ENCODE assay signal across 23 cellular contexts in genomic region chr16:74305978-74306784, GRCh38. TPM values are rescaled to one million over a fixed set of nuclear protein-coding genes. Genes with fewer than 3 reads are reported as not detected.
DNase-seq lines count a peak whose midpoint lies in the region; ATAC-seq, FAIRE-seq and TF ChIP-seq lines count a peak whose summit lies in the region.
"Had no signal": no experiment of that assay in that cellular context is flagged by ENCODE, and none has a peak within 500 bp of the region (broad histone marks: within the 10 kb centered on the region; RNA-seq: fewer than 3 reads in every experiment).

No MANE protein-coding gene starts in this region.

- CTCF ChIA-PET in A549 (lab: Yijun Ruan, JAX), result interaction anchor here (1.4 to 9.1 kb wide), 5 partner anchors 7 to 557 kb away, joined by 3 to 55 read pairs (median 6); partner anchors contain the start of gene PSMD7
- CTCF ChIA-PET in CD4-positive, alpha-beta T cell (lab: Charles Lee), result no interaction called here

- H3K27me3 Mint-ChIP-seq in CD4-positive, alpha-beta T cell, result no peaks in the 10 kb centered on the region
- no peaks in the 10 kb centered on the region for H3K27me3 Mint-ChIP-seq in activated T-helper 17 cell treated with anti-CD3 and anti-CD28 coated beads, Interleukin-2, amount 50 U/mL, for 72 hours
- no peaks in the 10 kb centered on the region for H3K27me3 Mint-ChIP-seq in memory B cell
- H3K27me3 Mint-ChIP-seq: activated CD4-positive, alpha-beta T cell treated with anti-CD3 and anti-CD28 coated beads, Interleukin-2, amount 10 ng/mL, durations not matched to agents 7 days and 5 days; stimulated activated naive B cell treated with anti-CD40 and anti-IgM and Interleukin-4, amounts not matched to agents 10 μg/mL and 1 μg/mL and 100 μg/mL, for 72 hours had no signal

- no peaks in the 10 kb centered on the region for H3K27me3 ChIP-seq in CD4-positive, alpha-beta T cell (ENCODE audit: control insufficient read depth, insufficient read depth, low read length)
- H3K27me3 ChIP-seq: left lung had no signal

- H3K4me2 ChIP-seq in A549, result no peak overlapping the region

- ATAC-seq in A549, result no peak
- ATAC-seq in CD4-positive, alpha-beta T cell (ENCODE audit: poor library complexity), result no peak
- peak; percentile 49 for ATAC-seq in activated T-helper 17 cell treated with anti-CD3 and anti-CD28 coated beads, Interleukin-2, amount 50 U/mL, for 72 hours (replicated peaks)
- no peak for ATAC-seq in memory B cell (ENCODE audit: low read depth)
- no peak for ATAC-seq in HG03280 (IDR thresholded peaks at IDR 0.05; ENCODE audit: unreplicated experiment)
- ATAC-seq: left lung had no signal

- H3K4me1 Mint-ChIP-seq in CD4-positive, alpha-beta T cell (ENCODE audit: low read depth), result peaks cover 2% of the 10 kb centered on the region
- H3K4me1 Mint-ChIP-seq in activated T-helper 17 cell treated with anti-CD3 and anti-CD28 coated beads, Interleukin-2, amount 50 U/mL, for 72 hours, result peaks cover 1% of the 10 kb centered on the region
- no peaks in the 10 kb centered on the region for H3K4me1 Mint-ChIP-seq in memory B cell
- H3K4me1 Mint-ChIP-seq: activated CD4-positive, alpha-beta T cell treated with anti-CD3 and anti-CD28 coated beads, Interleukin-2, amount 10 ng/mL, durations not matched to agents 7 days and 5 days had no signal

- peak overlapping the region; percentile 28 for H3K27ac Mint-ChIP-seq in CD4-positive, alpha-beta T cell
- no peak overlapping the region for H3K27ac Mint-ChIP-seq in activated T-helper 17 cell treated with anti-CD3 and anti-CD28 coated beads, Interleukin-2, amount 50 U/mL, for 72 hours
- H3K27ac Mint-ChIP-seq in memory B cell, result peak overlapping the region; percentile 60
- H3K27ac Mint-ChIP-seq: activated CD4-positive, alpha-beta T cell treated with anti-CD3 and anti-CD28 coated beads, Interleukin-2, amount 10 ng/mL, durations not matched to agents 7 days and 5 days; stimulated activated naive B cell treated with anti-CD40 and anti-IgM and Interleukin-4, amounts not matched to agents 10 μg/mL and 1 μg/mL and 100 μg/mL, for 72 hours; T-helper 1 cell treated with Interleukin-12 subunit alpha and Interleukin-12 subunit beta and Interleukin-4 antibody, amounts not matched to agents 30 μg/mL and 1 μg/mL, for 36 hours had no signal

- H3K9me3 ChIP-seq in A549, result no peaks in the 10 kb centered on the region
- H3K9me3 ChIP-seq in CD4-positive, alpha-beta T cell (ENCODE audit: control insufficient read depth, low read length), result no peaks in the 10 kb centered on the region
- H3K9me3 ChIP-seq: HAP-1, left lung had no signal

- no peaks in the 10 kb centered on the region for H3K4me1 ChIP-seq in A549
- H3K4me1 ChIP-seq: HAP-1, left lung had no signal

- no peaks in the 10 kb centered on the region for H3K9me3 Mint-ChIP-seq in CD4-positive, alpha-beta T cell
- H3K9me3 Mint-ChIP-seq in activated T-helper 17 cell treated with anti-CD3 and anti-CD28 coated beads, Interleukin-2, amount 50 U/mL, for 72 hours, result no peaks in the 10 kb centered on the region
- no peaks in the 10 kb centered on the region for H3K9me3 Mint-ChIP-seq in memory B cell
- H3K9me3 Mint-ChIP-seq: activated CD4-positive, alpha-beta T cell treated with anti-CD3 and anti-CD28 coated beads, Interleukin-2, amount 10 ng/mL, durations not matched to agents 7 days and 5 days; stimulated activated naive B cell treated with anti-CD40 and anti-IgM and Interleukin-4, amounts not matched to agents 10 μg/mL and 1 μg/mL and 100 μg/mL, for 72 hours; T-helper 1 cell treated with Interleukin-12 subunit alpha and Interleukin-12 subunit beta and Interleukin-4 antibody, amounts not matched to agents 30 μg/mL and 1 μg/mL, for 36 hours had no signal

- 73% methylated on average over 7 of the region's 8 CpGs for WGBS in A549 (ENCODE audit: missing lambda C conversion rate)

- H3K4me3 Mint-ChIP-seq in CD4-positive, alpha-beta T cell, result no peak overlapping the region
- H3K4me3 Mint-ChIP-seq in activated T-helper 17 cell treated with anti-CD3 and anti-CD28 coated beads, Interleukin-2, amount 50 U/mL, for 72 hours, result no peak overlapping the region
- no peak overlapping the region for H3K4me3 Mint-ChIP-seq in memory B cell
- H3K4me3 Mint-ChIP-seq: activated CD4-positive, alpha-beta T cell treated with anti-CD3 and anti-CD28 coated beads, Interleukin-2, amount 10 ng/mL, durations not matched to agents 7 days and 5 days; stimulated activated naive B cell treated with anti-CD40 and anti-IgM and Interleukin-4, amounts not matched to agents 10 μg/mL and 1 μg/mL and 100 μg/mL, for 72 hours; T-helper 1 cell treated with Interleukin-12 subunit alpha and Interleukin-12 subunit beta and Interleukin-4 antibody, amounts not matched to agents 30 μg/mL and 1 μg/mL, for 36 hours had no signal

- no peak for TF ChIP-seq EP300 in A549 (IDR thresholded peaks at IDR 0.05)

- no peak for TF ChIP-seq RAD21 in A549 (conservative IDR thresholded peaks at IDR 0.05 in 1 of 2, IDR thresholded peaks at IDR 0.05 in 1 of 2)

- peaks cover 76% of the 10 kb centered on the region for H3K36me3 Mint-ChIP-seq in CD4-positive, alpha-beta T cell (ENCODE audit: low read depth)
- H3K36me3 Mint-ChIP-seq in activated T-helper 17 cell treated with anti-CD3 and anti-CD28 coated beads, Interleukin-2, amount 50 U/mL, for 72 hours (ENCODE audit: low read depth), result peaks cover 68% of the 10 kb centered on the region
- H3K36me3 Mint-ChIP-seq in memory B cell, result peaks cover 13% of the 10 kb centered on the region

- POLR2A ChIA-PET in A549 (lab: Yijun Ruan, JAX), result interaction anchor here (2.2 kb wide), 1 partner anchor 9 kb away, joined by 9 read pairs; the partner anchor contains the start of gene PSMD7
- POLR2A ChIA-PET in CD4-positive, alpha-beta T cell (lab: Charles Lee), result interaction anchor here (1.0 kb wide), 1 partner anchor 9 kb away, joined by 4 read pairs; no protein-coding TSS in a partner anchor

- no peak for TF ChIP-seq CTCF in A549 (IDR thresholded peaks at IDR 0.05)
- TF ChIP-seq CTCF in CD4-positive, alpha-beta T cell (IDR thresholded peaks at IDR 0.05), result no peak

- intact Hi-C loops in CD4-positive, alpha-beta T cell (cut with DNase I, micrococcal nuclease), result loop anchor here in 1 of 2 experiments (5.0 kb wide), 1 partner anchor 126 kb away; no protein-coding TSS in a partner anchor
- intact Hi-C loops in posterior vena cava (cut with DNase I), result no loop called here

- no peak overlapping the region for H3K4me3 ChIP-seq in A549
- H3K4me3 ChIP-seq: HAP-1, left lung, skin epidermis had no signal

- no peak for FAIRE-seq in A549 (lab: Jason Lieb, UNC)

- DNase-seq in A549 (ENCODE audit: low read depth in 1 of 2, low spot score in 1 of 2) (no peak), memory B cell (ENCODE audit: low spot score in 2 of 2) (no peak), posterior vena cava (ENCODE audit: low spot score) (no peak), HuH-7.5 (ENCODE audit: low spot score) (no peak)
- no peak for DNase-seq in CD4-positive, alpha-beta T cell
- DNase-seq: activated CD4-positive, alpha-beta T cell treated with anti-CD3 and anti-CD28 coated beads, Interleukin-2, amount 10 ng/mL, durations not matched to agents 7 days and 5 days; activated naive CD4-positive, alpha-beta T cell treated with Interleukin-2 at 50 U/mL for 16 hours; DMS53; GDM1; head of caudate nucleus; KG1; left lung; midbrain; NCI-H1930; NCI-H226; NCI-H748 treated with DMSO at 0.1 percent for 48 hours; stimulated activated CD4-positive, alpha-beta T cell treated with anti-CD3 and anti-CD28 coated beads, Interleukin-2, amount 100 ng/mL, for 24 hours; stimulated activated naive B cell treated with anti-CD40 and anti-IgM and Interleukin-4, amounts not matched to agents 10 μg/mL and 1 μg/mL and 100 μg/mL, for 72 hours had no signal

- TF ChIP-seq POLR2A in A549 (IDR thresholded peaks at IDR 0.05; ENCODE audit: low read length), result no peak

- no peak overlapping the region for H3K27ac ChIP-seq in A549
- no peak overlapping the region for H3K27ac ChIP-seq in CD4-positive, alpha-beta T cell (ENCODE audit: low read depth, low read length)
- H3K27ac ChIP-seq: left lung, skin epidermis had no signal

TF ChIP-seq in A549, 52 proteins besides CTCF, POLR2A, EP300 and RAD21:
- TF ChIP-seq CHD2 (IDR thresholded peaks at IDR 0.05; ENCODE audit: low read length, partially characterized antibody), result no peak
- no peak for TF ChIP-seq KDM1A (IDR thresholded peaks at IDR 0.05; ENCODE audit: low read depth)
- peak; percentile 35; the same call in 1 of the 2 replicates for TF ChIP-seq RARB (CRISPR knock-in tag; IDR thresholded peaks at IDR 0.05)
- TF ChIP-seq FOSL2 (IDR thresholded peaks at IDR 0.05), result no peak
- no peak for TF ChIP-seq FOSL2 (CRISPR knock-in tag; IDR thresholded peaks at IDR 0.05)
- TF ChIP-seq USF2 (IDR thresholded peaks at IDR 0.05), result no peak
- TF ChIP-seq GATA3 (IDR thresholded peaks at IDR 0.05; ENCODE audit: borderline replicate concordance), result no peak
- no peak for TF ChIP-seq TP53 (CRISPR knock-in tag; IDR thresholded peaks at IDR 0.05)
- no peak for TF ChIP-seq CBX8 (IDR thresholded peaks at IDR 0.05)
- TF ChIP-seq POLR2AphosphoS2 (conservative IDR thresholded peaks at IDR 0.05; ENCODE audit: low read length), result peak; percentile 45
- TF ChIP-seq RFX5 (IDR thresholded peaks at IDR 0.05), result no peak
- TF ChIP-seq ZC3H11A (IDR thresholded peaks at IDR 0.05), result no peak
- TF ChIP-seq HDAC2 (IDR thresholded peaks at IDR 0.05), result no peak

RNA-seq across cellular contexts. Expression of gene PSMD7, which starts 9.6 kb away (rescaled TPM):
- polyA plus RNA-seq in A549 (2011; rRNA removed), result 170 and 211 TPM in 2 replicates
- polyA plus RNA-seq in A549 (2012; cell fraction: cytosol; rRNA removed), result 116 and 126 TPM in 2 replicates
- polyA plus RNA-seq in A549 (2012; cell fraction: nucleus; rRNA removed), result 60.9 and 65.6 TPM in 2 replicates
- 210 to 219 TPM (median 212 TPM) in 3 replicates for polyA plus RNA-seq in A549 (2017; fragmentation: RNase III; extraction: RNeasy Plus Mini Kit Qiagen cat#74134 plus additional on column Dnase treatment)
- 75.8 and 83.4 TPM in 2 replicates for polyA minus RNA-seq in A549 (2011; rRNA and poly(A)+ RNA removed)
- 100 to 1,000 TPM; 123 to 127 TPM for total RNA-seq in CD4-positive, alpha-beta T cell
- total RNA-seq in activated T-helper 17 cell treated with anti-CD3 and anti-CD28 coated beads, Interleukin-2, amount 50 U/mL, for 72 hours, result 100 to 1,000 TPM in 1 of 2 donors, 10 to 100 TPM in 1; 72.7 to 120 TPM
- 10 to 100 TPM; 68.4 to 83.4 TPM for total RNA-seq in posterior vena cava
